36 cellular contexts compared by ENCODE assay signal in genomic region chr9:136611119-136611518, GRCh38.
"Had no signal": no experiment of that assay in that cellular context is flagged by ENCODE, and none has a peak within 500 bp of the region (broad histone marks: within the 10 kb centered on the region; RNA-seq: fewer than 3 reads in every experiment).

No MANE protein-coding gene starts in this region.

- H3K27ac ChIP-seq: adrenal gland, body of pancreas, breast epithelium, Peyer's patch, RWPE1, WERI-Rb-1 had no signal

- H3K9me3 ChIP-seq: adrenal gland, body of pancreas, breast epithelium, Peyer's patch had no signal

- ATAC-seq: activated CD8-positive, alpha-beta memory T cell treated with anti-CD3 and anti-CD28 coated beads, Interleukin-2, amount 10 ng/mL, durations not matched to agents 7 days and 5 days; activated naive CD4-positive, alpha-beta T cell treated with anti-CD3 and anti-CD28 coated beads, Interleukin-2, amount 50 U/mL, for 72 hours; body of pancreas; Right ventricle myocardium inferior; SK-N-SH treated with all-trans-retinoic acid at 6 μM for 48 hours had no signal

- DNase-seq: activated CD4-positive, alpha-beta memory T cell treated with anti-CD3 and anti-CD28 coated beads, Interleukin-2, amount 10 ng/mL, durations not matched to agents 7 days and 5 days; activated CD4-positive, alpha-beta T cell treated with anti-CD3 and anti-CD28 coated beads for 1 hour; activated CD4-positive, alpha-beta T cell treated with anti-CD3 and anti-CD28 coated beads for 48 hours; activated CD4-positive, CD25-positive, alpha-beta regulatory T cell; activated CD8-positive, alpha-beta memory T cell treated with anti-CD3 and anti-CD28 coated beads for 24 hours; activated CD8-positive, alpha-beta memory T cell treated with anti-CD3 and anti-CD28 coated beads, Interleukin-2, amount 10 ng/mL, durations not matched to agents 7 days and 5 days; activated gamma-delta T cell treated with Interleukin-2 at 50 U/mL for 16 hours; activated naive CD4-positive, alpha-beta T cell treated with anti-CD3 and anti-CD28 coated beads for 36 hours; activated T-cell treated with anti-CD3 and anti-CD28 coated beads, Interleukin-2, amount 50 U/mL, for 24 hours; adrenal gland; body of pancreas; caudate nucleus; cerebellar nuclear complex; NCI-H1105; NCI-H1417 treated with DMSO at 0.1 percent for 48 hours; NCI-H187 treated with DMSO at 0.1 percent for 48 hours; NCI-H2081; NCI-H2171 treated with DMSO at 0.1 percent for 48 hours; NCI-H2227 treated with DMSO at 0.1 percent for 48 hours; NCI-H446; NCI-H510A treated with DMSO at 0.1 percent for 48 hours; NCI-H526 treated with DMSO at 0.1 percent for 48 hours; NCI-H82; NK-92 treated with Interleukin-12 subunit alpha and Interleukin-12 subunit beta, amount 100 ng/mL, for 24 hours; PC-3; Peyer's patch; SIG-M5; T-helper 1 cell; T-helper 2 cell; T-helper 9 cell; WERI-Rb-1 had no signal

- H3K4me1 ChIP-seq: adrenal gland, breast epithelium had no signal

- H3K4me3 ChIP-seq: adrenal gland, body of pancreas, breast epithelium, Peyer's patch had no signal

- H3K36me3 ChIP-seq: adrenal gland, breast epithelium, Peyer's patch, WERI-Rb-1 had no signal

- H3K27me3 ChIP-seq: adrenal gland, body of pancreas, Peyer's patch had no signal
